28 cellular contexts compared by ENCODE assay signal in genomic region chr14:77886010-77886409, GRCh38.
"Had no signal": no experiment of that assay in that cellular context is flagged by ENCODE, and none has a peak within 500 bp of the region (broad histone marks: within the 10 kb centered on the region; RNA-seq: fewer than 3 reads in every experiment).

No MANE protein-coding gene starts in this region.

- FAIRE-seq: colon, endometrium, endothelial cell of umbilical vein, frontal cortex had no signal

- H3K9me3 ChIP-seq: colonic mucosa, gastrocnemius medialis had no signal

- H3K27me3 ChIP-seq: colonic mucosa, dorsolateral prefrontal cortex, esophagus muscularis mucosa, esophagus squamous epithelium, foreskin keratinocyte, gastrocnemius medialis, gastroesophageal sphincter, heart left ventricle, heart right ventricle had no signal

- H3K4me3 Mint-ChIP-seq: dendritic cell treated with granulocyte-macrophage colony-stimulating factor and Interleukin-4, amounts not matched to agents 40 ng/mL and 50 ng/mL, for 4 days; effector memory CD8-positive, alpha-beta T cell; endodermal cell had no signal

- H3K4me1 ChIP-seq: colonic mucosa, foreskin keratinocyte, gastrocnemius medialis had no signal

- H3K4me1 Mint-ChIP-seq: endodermal cell had no signal

- H3K27ac Mint-ChIP-seq: dendritic cell treated with granulocyte-macrophage colony-stimulating factor and Interleukin-4, amounts not matched to agents 40 ng/mL and 50 ng/mL, for 4 days; endodermal cell had no signal

- H3K4me3 ChIP-seq: colonic mucosa, coronary artery, dorsolateral prefrontal cortex, esophagus muscularis mucosa, esophagus squamous epithelium, gastrocnemius medialis, gastroesophageal sphincter, heart left ventricle, heart right ventricle had no signal

- H3K9me3 Mint-ChIP-seq: endodermal cell had no signal

- H3K36me3 ChIP-seq: colonic mucosa had no signal

- ATAC-seq: effector memory CD8-positive, alpha-beta T cell; esophagus mucosa; foreskin keratinocyte; gastrocnemius medialis; gastroesophageal sphincter; heart left ventricle; heart right ventricle had no signal

- H3K27me3 Mint-ChIP-seq: dendritic cell treated with granulocyte-macrophage colony-stimulating factor and Interleukin-4, amounts not matched to agents 40 ng/mL and 50 ng/mL, for 4 days; effector memory CD8-positive, alpha-beta T cell had no signal

- DNase-seq: colonic mucosa; cortex of kidney; dermis blood vessel endothelial cell; dorsolateral prefrontal cortex; effector CD4-positive, alpha-beta T cell; effector CD8-positive, alpha-beta T cell; effector memory CD4-positive, alpha-beta T cell; effector memory CD8-positive, alpha-beta T cell; endodermal cell; esophagus squamous epithelium; foreskin fibroblast; foreskin keratinocyte; foreskin melanocyte; gastrocnemius medialis; glutamatergic neuron; head of caudate nucleus; heart left ventricle; heart right ventricle had no signal

- H3K27ac ChIP-seq: colonic mucosa, coronary artery, epithelial cell of prostate, esophagus muscularis mucosa, esophagus squamous epithelium, foreskin keratinocyte, gastrocnemius medialis, gastroesophageal sphincter, heart left ventricle, heart right ventricle had no signal
